Comparison of ENCODE assay signal across 8 cellular contexts in the genomic region with DNA sequence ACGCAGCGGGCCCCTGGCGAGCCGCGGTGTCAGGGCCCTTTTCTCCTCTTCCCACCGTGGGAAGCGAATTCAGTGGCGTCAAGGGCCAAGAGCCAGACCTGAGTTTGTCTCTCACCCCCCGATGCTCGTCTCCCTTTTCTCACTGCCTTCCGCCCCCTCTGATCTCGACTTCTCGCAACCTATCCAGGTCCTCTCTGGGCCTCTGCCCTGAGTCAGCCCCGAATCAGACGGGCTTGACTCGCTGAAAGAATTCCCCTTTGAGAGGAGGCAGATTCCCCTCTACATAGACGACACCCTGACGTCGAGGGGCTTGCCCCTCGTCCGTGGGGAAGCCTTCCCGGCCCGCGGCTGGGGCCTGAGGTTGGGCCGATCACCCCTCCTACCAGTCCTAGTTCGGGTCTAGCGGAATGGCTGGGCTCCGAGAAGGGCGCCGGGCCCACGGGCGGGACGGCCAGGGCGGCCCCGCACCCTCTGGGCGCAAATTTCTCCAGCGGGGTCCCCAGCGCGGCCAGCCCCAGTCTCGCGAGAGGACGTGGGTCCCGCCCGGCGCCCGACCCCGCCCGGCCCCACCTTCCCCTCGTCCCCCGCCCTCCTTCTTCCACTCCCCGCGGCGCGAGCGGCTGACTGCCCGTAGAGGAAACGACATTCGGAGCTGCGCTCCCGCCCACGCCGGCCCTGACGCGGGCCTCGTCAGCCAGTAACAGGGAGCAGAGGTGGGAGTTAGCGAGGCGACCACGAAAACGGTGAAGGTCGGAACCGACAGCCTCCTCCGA. TPM values are rescaled to one million over a fixed set of nuclear protein-coding genes. Genes with fewer than 3 reads are reported as not detected.
A peak's percentile ranks its signal among the peaks of the same experiment; 100 is the strongest.
DNase-seq lines count a peak whose midpoint lies in the region; ATAC-seq, FAIRE-seq and TF ChIP-seq lines count a peak whose summit lies in the region.

A gene with protein sequence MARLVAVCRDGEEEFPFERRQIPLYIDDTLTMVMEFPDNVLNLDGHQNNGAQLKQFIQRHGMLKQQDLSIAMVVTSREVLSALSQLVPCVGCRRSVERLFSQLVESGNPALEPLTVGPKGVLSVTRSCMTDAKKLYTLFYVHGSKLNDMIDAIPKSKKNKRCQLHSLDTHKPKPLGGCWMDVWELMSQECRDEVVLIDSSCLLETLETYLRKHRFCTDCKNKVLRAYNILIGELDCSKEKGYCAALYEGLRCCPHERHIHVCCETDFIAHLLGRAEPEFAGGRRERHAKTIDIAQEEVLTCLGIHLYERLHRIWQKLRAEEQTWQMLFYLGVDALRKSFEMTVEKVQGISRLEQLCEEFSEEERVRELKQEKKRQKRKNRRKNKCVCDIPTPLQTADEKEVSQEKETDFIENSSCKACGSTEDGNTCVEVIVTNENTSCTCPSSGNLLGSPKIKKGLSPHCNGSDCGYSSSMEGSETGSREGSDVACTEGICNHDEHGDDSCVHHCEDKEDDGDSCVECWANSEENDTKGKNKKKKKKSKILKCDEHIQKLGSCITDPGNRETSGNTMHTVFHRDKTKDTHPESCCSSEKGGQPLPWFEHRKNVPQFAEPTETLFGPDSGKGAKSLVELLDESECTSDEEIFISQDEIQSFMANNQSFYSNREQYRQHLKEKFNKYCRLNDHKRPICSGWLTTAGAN (plus strand): TSS at position 600 of the 773 bp plus-strand sequence. CDS start 806 bp downstream, outside the sequence.

- H3K4me3 Mint-ChIP-seq in central memory CD8-positive, alpha-beta T cell: peak within 1 kb of the TSS; percentile 95

- H2AFZ ChIP-seq in keratinocyte (ENCODE audit: control insufficient read depth, low read length): peak within 1 kb of the TSS; percentile 85

- H3K4me3 ChIP-seq in keratinocyte (ENCODE audit: control insufficient read depth in 2 of 3, extremely low read depth in 1 of 3, insufficient read depth in 2 of 3, low read depth in 1 of 3, low read length in 3 of 3): peak within 1 kb of the TSS; percentile 95 to 98 (median 97)

- H3K9me1 ChIP-seq in keratinocyte (ENCODE audit: control insufficient read depth, extremely low read depth, insufficient read depth, low read length): no peaks in the 10 kb centered on the region

- H3K9me3 Mint-ChIP-seq in central memory CD8-positive, alpha-beta T cell: no peaks in the 10 kb centered on the region

- peaks cover 21% of the 10 kb centered on the region for H3K4me1 ChIP-seq in keratinocyte (ENCODE audit: control insufficient read depth, extremely low read depth, insufficient read depth, low read length)

- dilution Hi-C loops in keratinocyte (cut with MboI; ENCODE audit: extremely low pct_ligation_motif_present, low sequenced_read_pairs): no loop called here

- H4K20me1 ChIP-seq in keratinocyte (ENCODE audit: control insufficient read depth, extremely low read depth, insufficient read depth, low read length): peaks cover 5% of the 10 kb centered on the region

- peak; percentile 54 for ATAC-seq in HG03354 (IDR thresholded peaks at IDR 0.05; ENCODE audit: poor library complexity, severe bottlenecking, unreplicated experiment)
- peak; percentile 77 for ATAC-seq in central memory CD8-positive, alpha-beta T cell (replicated peaks; ENCODE audit: extremely low read depth, poor library complexity, severe bottlenecking)

- DNase-seq in AG09319 (ENCODE audit: extremely low read depth, low read depth) (peak; percentile 80), NCI-H460 (ENCODE audit: extremely low read depth, low read depth) (peak; percentile 92), keratinocyte (ENCODE audit: low read depth, low spot score) (no peak)
- DNase-seq in activated CD4-positive, CD25-positive, alpha-beta regulatory T cell treated with anti-CD3 and anti-CD28 coated beads, Interleukin-2, amount 50 U/mL, for 72 hours: peak; percentile 96
- DNase-seq in central memory CD8-positive, alpha-beta T cell (ENCODE audit: low spot score in 2 of 2): peak; percentile 79 to 93
- DNase-seq in stimulated activated CD4-positive, alpha-beta T cell treated with anti-CD3 and anti-CD28 coated beads, Interleukin-12 subunit alpha, Interleukin-12 subunit beta, amount 100 ng/mL, for 4 hours: peak; percentile 89

- H3K4me2 ChIP-seq in keratinocyte (ENCODE audit: control insufficient read depth, extremely low read depth, insufficient read depth, low read depth, low read length): peak within 1 kb of the TSS; percentile 91

- FAIRE-seq in keratinocyte (lab: Jason Lieb, UNC): no peak

- H3K9ac ChIP-seq in keratinocyte (ENCODE audit: control insufficient read depth, extremely low read depth, insufficient read depth, low read length): peak within 1 kb of the TSS; percentile 99

- H3K79me2 ChIP-seq in keratinocyte (ENCODE audit: control insufficient read depth, insufficient read depth, low read length): peaks cover 65% of the 10 kb centered on the region

- peaks cover 24% of the 10 kb centered on the region for H3K4me1 Mint-ChIP-seq in central memory CD8-positive, alpha-beta T cell

- no peaks in the 10 kb centered on the region for H3K27me3 Mint-ChIP-seq in central memory CD8-positive, alpha-beta T cell

- H3K27ac Mint-ChIP-seq in central memory CD8-positive, alpha-beta T cell (ENCODE audit: low read depth): peak within 1 kb of the TSS; percentile 98

- H3K27ac ChIP-seq in keratinocyte (ENCODE audit: control insufficient read depth, insufficient read depth, low read length): peak within 1 kb of the TSS; percentile 96

- TF ChIP-seq CTCF in AG09319 (IDR thresholded peaks at IDR 0.05; ENCODE audit: low read depth, low read length) (no peak), keratinocyte (optimal IDR thresholded peaks at IDR 0.05 in 1 of 3, IDR thresholded peaks at IDR 0.05 in 1 of 3, conservative IDR thresholded peaks at IDR 0.05 in 1 of 3; ENCODE audit: extremely low read depth in 1 of 3, insufficient read depth in 2 of 3, low read length in 3 of 3) (no peak)

- no peaks in the 10 kb centered on the region for H3K9me3 ChIP-seq in keratinocyte (ENCODE audit: control insufficient read depth, low read depth, low read length)

- no peaks in the 10 kb centered on the region for H3K27me3 ChIP-seq in keratinocyte (ENCODE audit: control insufficient read depth, extremely low read depth, insufficient read depth, low read length)

- peak; percentile 87 for TF ChIP-seq POLR2A in GM19099 (IDR thresholded peaks at IDR 0.05; ENCODE audit: extremely low read depth, insufficient read length, low read depth)

- peaks cover 2 to 6% of the 10 kb centered on the region in 2 experiments for H3K36me3 ChIP-seq in keratinocyte (ENCODE audit: control insufficient read depth in 2 of 2, extremely low read depth in 1 of 2, insufficient read depth in 2 of 2, low read length in 2 of 2)

- peaks cover 28% of the 10 kb centered on the region for H3K36me3 Mint-ChIP-seq in central memory CD8-positive, alpha-beta T cell (ENCODE audit: insufficient read depth)

RNA-seq across cellular contexts. Expression of the gene that starts here (rescaled TPM):
- total RNA-seq in NCI-H460 (2014; rRNA removed; shearing (Covaris generic)): 51.5 and 59.2 TPM in 2 replicates
- 49.3 and 77.6 TPM in 2 replicates for polyA plus RNA-seq in NCI-H460 (2014; cell fraction: nucleus; rRNA removed)
- 73.0 to 95.5 TPM (median 84.9 TPM) in 3 replicates for polyA plus RNA-seq in keratinocyte
- 120 TPM for polyA plus RNA-seq in keratinocyte (2011; ENCODE audit: low read depth)
- polyA plus RNA-seq in keratinocyte (2011; cell fraction: cytosol; rRNA removed): 43.6 and 94.9 TPM in 2 replicates
- polyA plus RNA-seq in keratinocyte (2011; cell fraction: nucleus; rRNA removed): 182 and 183 TPM in 2 replicates
- polyA plus RNA-seq in keratinocyte (2012; ENCODE audit: low replicate concordance): 50.2 and 59.5 TPM in 2 replicates
- polyA minus RNA-seq in keratinocyte: 73.4 to 90.5 TPM (median 86.5 TPM) in 3 replicates
- 26.1 TPM for polyA minus RNA-seq in keratinocyte (2011; cell fraction: cytosol; rRNA and poly(A)+ RNA removed)
- polyA minus RNA-seq in keratinocyte (2011; cell fraction: nucleus; rRNA and poly(A)+ RNA removed): 40.0 and 92.5 TPM in 2 replicates
